9 cellular contexts compared by ENCODE assay signal in genomic region chr19:15679089-15679488, GRCh38. TPM values are rescaled to one million over a fixed set of nuclear protein-coding genes. Genes with fewer than 3 reads are reported as not detected.
"Had no signal": no experiment of that assay in that cellular context is flagged by ENCODE, and none has a peak within 500 bp of the region (broad histone marks: within the 10 kb centered on the region; RNA-seq: fewer than 3 reads in every experiment).

No MANE protein-coding gene starts in this region.

- FAIRE-seq: G401.6, GM12878, GM12891, GM12892, GM18507, GM19239 had no signal

- ATAC-seq: GM12878 had no signal

- DNase-seq: GDM1, GF-D8 had no signal

- H3K4me3 ChIP-seq: GM12878 had no signal

RNA-seq across cellular contexts. Expression of gene CYP4F12, which starts 6.2 kb away (rescaled TPM):
- total RNA-seq: GM12878 had no signal

RNA-seq across cellular contexts. Expression of gene CYP4F3, which starts 38.4 kb away (rescaled TPM):
- total RNA-seq: G401 had no signal

RNA-seq across cellular contexts. Expression of gene OR10H2, which starts 48.7 kb away (rescaled TPM):
- total RNA-seq: G401, GM12878 had no signal
- polyA plus RNA-seq: GM12878 had no signal

RNA-seq across cellular contexts. Expression of gene OR10H3, which starts 58.7 kb away (rescaled TPM):
- total RNA-seq: G401, GM12878 had no signal
- polyA plus RNA-seq: GM12878 had no signal
